ENCODE assay signal across 23 cellular contexts in the genomic region with DNA sequence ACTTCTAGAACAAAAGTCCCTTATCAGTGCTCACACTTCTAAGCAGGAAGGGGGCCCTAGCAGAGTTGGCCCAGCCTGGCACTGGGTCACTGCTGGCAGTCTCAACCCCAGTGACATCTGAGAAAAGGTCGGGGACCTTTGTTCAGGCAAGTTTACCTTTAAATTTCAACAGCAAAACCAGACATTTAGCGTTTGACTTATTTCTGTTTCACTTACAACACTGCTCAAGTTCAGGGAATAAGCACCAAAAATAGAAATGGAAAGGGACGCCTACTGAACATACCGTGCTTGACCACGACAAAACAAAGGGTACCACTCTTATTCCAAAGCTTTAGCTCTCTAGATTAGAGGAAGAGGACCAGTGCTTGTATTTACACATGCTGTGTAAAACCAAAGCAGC. TPM values are rescaled to one million over a fixed set of nuclear protein-coding genes. Genes with fewer than 3 reads are reported as not detected.
DNase-seq lines count a peak whose midpoint lies in the region; ATAC-seq and TF ChIP-seq lines count a peak whose summit lies in the region.
"Had no signal": no experiment of that assay in that cellular context is flagged by ENCODE, and none has a peak within 500 bp of the region (broad histone marks: within the 10 kb centered on the region; RNA-seq: fewer than 3 reads in every experiment).

No MANE protein-coding gene starts in this region.

- DNase-seq in Right ventricle myocardium superior: no peak
- DNase-seq in left cardiac atrium: no peak
- no peak for DNase-seq in cardiac muscle cell (ENCODE audit: low read depth in 1 of 2, low spot score in 1 of 2)
- DNase-seq in tibial artery: no peak
- no peak for DNase-seq in activated gamma-delta T cell (lab: John Stamatoyannopoulos, UW)
- DNase-seq in upper lobe of left lung: no peak
- no peak for DNase-seq in activated naive CD4-positive, alpha-beta T cell treated with Interleukin-2 at 50 U/mL for 16 hours
- DNase-seq: activated CD4-positive, alpha-beta memory T cell treated with anti-CD3 and anti-CD28 coated beads, Interleukin-2, amount 10 ng/mL, durations not matched to agents 7 days and 5 days; amniotic stem cell; COR-L47; HCEC 1CT; hypothalamus; immature natural killer cell; naive B cell; NCI-H1105; NCI-H1930; NCI-H526 treated with DMSO at 0.1 percent for 48 hours; stimulated activated CD4-positive, alpha-beta T cell treated with anti-CD3 and anti-CD28 coated beads, Interleukin-1b, Interleukin-23, amount 100 ng/mL, for 48 hours; stimulated activated CD8-positive, alpha-beta memory T cell treated with anti-CD3 and anti-CD28 coated beads, Interleukin-4, amount 100 ng/mL, for 48 hours; SW 1271 had no signal

- H3K27me3 ChIP-seq in cardiac muscle cell (no peaks in the 10 kb centered on the region), muscle layer of colon (ENCODE audit: control insufficient read depth in 1 of 2, insufficient read depth in 2 of 2, low read length in 2 of 2) (no peaks in the 10 kb centered on the region), tibial artery (no peaks in the 10 kb centered on the region), upper lobe of left lung (no peaks in the 10 kb centered on the region)

- H3K27ac ChIP-seq in cardiac muscle cell (peak overlapping the region; percentile 83), muscle layer of colon (ENCODE audit: low read depth, low read length) (peak overlapping the region; percentile 7), tibial artery (peak overlapping the region; percentile 75 to 77), upper lobe of left lung (no peak overlapping the region)

- WGBS in upper lobe of left lung, 2 donors: 65 to 78% methylated on average over 5 of the region's 5 CpGs

- H3K9me3 ChIP-seq in cardiac muscle cell (ENCODE audit: low read depth): no peaks in the 10 kb centered on the region
- H3K9me3 ChIP-seq in muscle layer of colon (ENCODE audit: low read length): no peaks in the 10 kb centered on the region
- no peaks in the 10 kb centered on the region for H3K9me3 ChIP-seq in tibial artery
- H3K9me3 ChIP-seq in upper lobe of left lung: no peaks in the 10 kb centered on the region

- TF ChIP-seq EP300 in upper lobe of left lung (IDR thresholded peaks at IDR 0.05): no peak

- ATAC-seq in Right ventricle myocardium superior (ENCODE audit: poor library complexity): peak; percentile 65
- ATAC-seq in left cardiac atrium: no peak
- ATAC-seq in upper lobe of left lung (ENCODE audit: low FRiP score in 2 of 2): no peak
- ATAC-seq: esophagus mucosa had no signal

- intact Hi-C loops in Right ventricle myocardium superior (cut with DNase I): no loop called here
- intact Hi-C loops in left cardiac atrium (cut with DNase I): no loop called here
- intact Hi-C loops in tibial artery (cut with DNase I; ENCODE audit: low total_unique reads): no loop called here

- TF ChIP-seq CTCF in cardiac muscle cell (IDR thresholded peaks at IDR 0.05; ENCODE audit: low read depth, low read length): no peak
- no peak for TF ChIP-seq CTCF in tibial artery (IDR thresholded peaks at IDR 0.05)
- no peak for TF ChIP-seq CTCF in upper lobe of left lung (IDR thresholded peaks at IDR 0.05)

- H3K4me1 ChIP-seq in cardiac muscle cell (ENCODE audit: low read depth): peaks cover 49% of the 10 kb centered on the region
- peaks cover 8% of the 10 kb centered on the region for H3K4me1 ChIP-seq in muscle layer of colon (ENCODE audit: insufficient read depth, low read length)
- peaks cover 0 to 43% (median 11%) of the 10 kb centered on the region in 4 donors for H3K4me1 ChIP-seq in tibial artery
- peaks cover 0 to 5% (median 4%) of the 10 kb centered on the region in 4 donors for H3K4me1 ChIP-seq in upper lobe of left lung

- no peak for TF ChIP-seq POLR2A in upper lobe of left lung (IDR thresholded peaks at IDR 0.05)

- H3K36me3 ChIP-seq in cardiac muscle cell: peaks cover 59% of the 10 kb centered on the region
- peaks cover 56% of the 10 kb centered on the region for H3K36me3 ChIP-seq in muscle layer of colon (ENCODE audit: insufficient read depth, low read length)
- H3K36me3 ChIP-seq in tibial artery: peaks cover 65 to 77% (median 72%) of the 10 kb centered on the region in 3 donors
- H3K36me3 ChIP-seq in upper lobe of left lung: peaks cover 8 to 93% (median 57%) of the 10 kb centered on the region in 4 donors

- H3K4me3 ChIP-seq in cardiac muscle cell: no peak overlapping the region
- H3K4me3 ChIP-seq in muscle layer of colon (ENCODE audit: low read depth in 1 of 2, low read length in 2 of 2): no peak overlapping the region
- H3K4me3 ChIP-seq in tibial artery: no peak overlapping the region
- no peak overlapping the region for H3K4me3 ChIP-seq in upper lobe of left lung
- H3K4me3 ChIP-seq: smooth muscle cell had no signal

- no peak overlapping the region for H3K9ac ChIP-seq in muscle layer of colon (ENCODE audit: low read length)

RNA-seq across cellular contexts. Expression of a gene that starts 26.2 kb away (rescaled TPM):
- total RNA-seq in Right ventricle myocardium superior: 40.2 TPM
- 10 to 100 TPM; 51.0 to 82.1 TPM for total RNA-seq in left cardiac atrium
- 50.1 and 73.2 TPM in 2 replicates for total RNA-seq in cardiac muscle cell
- polyA plus RNA-seq in cardiac muscle cell: 131 and 194 TPM in 2 replicates
- total RNA-seq in upper lobe of left lung: 10 to 100 TPM; 26.6 to 65.9 (median 41.0) TPM

Comparison
In these comparisons a context has a peak if more than half of its experiments do, and no peak if none do; other contexts are left out.
1. H3K27ac ChIP-seq: peak in cardiac muscle cell (single experiment), muscle layer of colon (single experiment) and tibial artery (2 of 2); none in upper lobe of left lung (0 of 4).